In genomic region chr20:34708621-34709043, GRCh38 we compare ENCODE assay signal across 8 cellular contexts.
DNase-seq lines count a peak whose midpoint lies in the region; ATAC-seq lines count a peak whose summit lies in the region.

No MANE protein-coding gene starts in this region.

- H3K9me3 Mint-ChIP-seq in memory B cell, result no peaks in the 10 kb centered on the region

- peaks cover 4% of the 10 kb centered on the region for H3K36me3 Mint-ChIP-seq in memory B cell

- peak overlapping the region; percentile 93 for H3K27ac Mint-ChIP-seq in memory B cell

- H3K27me3 Mint-ChIP-seq in memory B cell, result no peaks in the 10 kb centered on the region

- peaks cover 22% of the 10 kb centered on the region for H3K4me1 Mint-ChIP-seq in memory B cell

- ATAC-seq in GM21529 (IDR thresholded peaks at IDR 0.05; ENCODE audit: unreplicated experiment) (peak; percentile 10), memory B cell (ENCODE audit: low read depth) (peak; percentile 11), GM18861 (IDR thresholded peaks at IDR 0.05; ENCODE audit: unreplicated experiment) (no peak)

- peak overlapping the region; percentile 86 for H3K4me3 Mint-ChIP-seq in memory B cell

- DNase-seq in COLO668 (lab: John Stamatoyannopoulos, UW; ENCODE audit: unreplicated experiment) (peak; percentile 66), NCI-H1105 (lab: John Stamatoyannopoulos, UW) (peak; percentile 38), ecto neural progenitor cell (ENCODE audit: low spot score) (peak; percentile 76), memory B cell (ENCODE audit: low spot score in 2 of 2) (peak; percentile 64 to 77)
- DNase-seq in activated CD4-positive, alpha-beta T cell treated with anti-CD3 and anti-CD28 coated beads for 48 hours, result peak; percentile 70
- DNase-seq in stimulated activated CD8-positive, alpha-beta memory T cell treated with anti-CD3 and anti-CD28 coated beads, Interleukin-4, amount 100 ng/mL, for 48 hours, result peak; percentile 77
